In the genomic region with DNA sequence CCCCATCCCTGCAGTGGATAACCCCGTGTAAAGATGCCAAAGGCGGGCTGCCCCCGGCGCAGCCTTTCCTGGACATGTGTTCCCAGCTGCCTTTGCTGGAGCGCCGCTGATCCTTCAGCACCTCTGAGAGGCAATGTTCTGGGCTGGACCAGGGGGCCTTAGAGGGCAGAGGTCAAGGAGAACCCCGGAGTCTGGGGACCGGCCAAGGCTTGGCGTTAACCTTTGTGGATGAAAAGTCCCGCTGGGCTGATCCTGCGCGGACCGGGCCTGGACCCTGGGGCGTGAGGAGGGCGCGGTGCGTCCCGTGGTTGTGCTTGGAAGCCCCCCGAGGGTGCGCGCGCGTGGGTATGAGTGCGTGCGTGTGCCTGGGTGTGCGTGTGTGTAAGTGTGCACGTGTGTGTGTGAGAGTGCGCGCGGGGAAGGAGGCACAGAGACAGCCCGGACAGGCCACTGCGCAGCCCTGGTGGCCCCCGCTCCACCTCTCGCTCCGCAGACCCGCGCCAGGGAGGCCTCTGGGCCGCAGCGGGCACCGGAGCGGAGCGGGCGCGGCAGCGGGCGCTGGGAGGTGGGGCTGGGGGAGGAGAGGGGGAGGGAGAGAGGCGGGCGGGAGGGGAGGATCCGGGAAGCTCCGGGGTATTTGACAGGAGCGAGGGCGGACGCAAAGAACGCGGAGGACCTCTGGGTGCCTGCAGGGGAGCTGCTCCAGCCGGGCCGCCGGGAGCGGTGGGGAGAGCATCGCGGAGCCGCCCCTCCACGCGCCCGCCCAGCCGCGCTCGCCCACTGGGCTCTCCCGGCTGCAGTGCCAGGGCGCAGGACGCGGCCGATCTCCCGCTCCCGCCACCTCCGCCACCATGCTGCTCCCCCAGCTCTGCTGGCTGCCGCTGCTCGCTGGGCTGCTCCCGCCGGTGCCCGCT, we compare ENCODE assay signal across 10 cellular contexts. TPM values are rescaled to one million over a fixed set of nuclear protein-coding genes. Genes with fewer than 3 reads are reported as not detected.
A peak's percentile ranks its signal among the peaks of the same experiment; 100 is the strongest.
DNase-seq lines count a peak whose midpoint lies in the region; ATAC-seq and TF ChIP-seq lines count a peak whose summit lies in the region.
"Had no signal": no experiment of that assay in that cellular context is flagged by ENCODE, and none has a peak within 500 bp of the region (broad histone marks: within the 10 kb centered on the region; RNA-seq: fewer than 3 reads in every experiment).

A gene with protein sequence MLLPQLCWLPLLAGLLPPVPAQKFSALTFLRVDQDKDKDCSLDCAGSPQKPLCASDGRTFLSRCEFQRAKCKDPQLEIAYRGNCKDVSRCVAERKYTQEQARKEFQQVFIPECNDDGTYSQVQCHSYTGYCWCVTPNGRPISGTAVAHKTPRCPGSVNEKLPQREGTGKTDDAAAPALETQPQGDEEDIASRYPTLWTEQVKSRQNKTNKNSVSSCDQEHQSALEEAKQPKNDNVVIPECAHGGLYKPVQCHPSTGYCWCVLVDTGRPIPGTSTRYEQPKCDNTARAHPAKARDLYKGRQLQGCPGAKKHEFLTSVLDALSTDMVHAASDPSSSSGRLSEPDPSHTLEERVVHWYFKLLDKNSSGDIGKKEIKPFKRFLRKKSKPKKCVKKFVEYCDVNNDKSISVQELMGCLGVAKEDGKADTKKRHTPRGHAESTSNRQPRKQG (plus strand): TSS at position 665 of the 914 bp plus-strand sequence. CDS start 187 bp downstream, at position 852.

- POLR2A ChIA-PET in CD4-positive, alpha-beta T cell (lab: Charles Lee), result no interaction called here

- no peaks in the 10 kb centered on the region for H3K9me3 Mint-ChIP-seq in CD4-positive, alpha-beta T cell

- no peak within 1 kb of the TSS for H3K4me3 Mint-ChIP-seq in CD4-positive, alpha-beta T cell

- no peaks in the 10 kb centered on the region; the same call in 1 of the 2 replicates for H3K9me3 ChIP-seq in ES-I3 (ENCODE audit: control insufficient read depth, insufficient read depth, low read length)
- H3K9me3 ChIP-seq in Peyer's patch, result no peaks in the 10 kb centered on the region
- H3K9me3 ChIP-seq in iPS-18a (ENCODE audit: control insufficient read depth, low read depth, low read length), result no peaks in the 10 kb centered on the region
- no peaks in the 10 kb centered on the region for H3K9me3 ChIP-seq in CD4-positive, alpha-beta T cell (ENCODE audit: control insufficient read depth, low read length)

- TF ChIP-seq CTCF in Peyer's patch (IDR thresholded peaks at IDR 0.05), result no peak
- TF ChIP-seq CTCF in CD4-positive, alpha-beta T cell (IDR thresholded peaks at IDR 0.05), result no peak

- CTCF ChIA-PET in CD4-positive, alpha-beta T cell (lab: Charles Lee), result no interaction called here

- ATAC-seq in sciatic nerve, result peak; percentile 80
- no peak for ATAC-seq in CD4-positive, alpha-beta T cell (ENCODE audit: poor library complexity)

- TF ChIP-seq POLR2A in Peyer's patch (IDR thresholded peaks at IDR 0.05), result no peak

- peaks cover 0 to 20% of the 10 kb centered on the region in 2 donors for H3K27me3 ChIP-seq in Peyer's patch
- peaks cover 62% of the 10 kb centered on the region for H3K27me3 ChIP-seq in iPS-18a (ENCODE audit: control insufficient read depth, insufficient read depth, low read length)
- H3K27me3 ChIP-seq in CD4-positive, alpha-beta T cell (ENCODE audit: control insufficient read depth, insufficient read depth, low read length), result peaks cover 55% of the 10 kb centered on the region

- H3K4me1 Mint-ChIP-seq in CD4-positive, alpha-beta T cell (ENCODE audit: low read depth), result no peaks in the 10 kb centered on the region

- H3K27ac ChIP-seq in Peyer's patch (peak within 1 kb of the TSS in 2 of 4 donors; percentile 9 to 42), iPS-18a (ENCODE audit: low read length) (no peak within 1 kb of the TSS)
- no peak within 1 kb of the TSS for H3K27ac ChIP-seq in CD4-positive, alpha-beta T cell (ENCODE audit: low read depth, low read length)

- peaks cover 69% of the 10 kb centered on the region for H3K27me3 Mint-ChIP-seq in CD4-positive, alpha-beta T cell

- DNase-seq in Peyer's patch (no peak), sciatic nerve (ENCODE audit: low spot score) (no peak), GM19238 (ENCODE audit: insufficient read length, low spot score) (no peak), NCI-H187 treated with DMSO at 0.1 percent for 48 hours (lab: John Stamatoyannopoulos, UW) (no peak), dedifferentiated amniotic fluid mesenchymal stem cell (ENCODE audit: extremely low spot score) (no peak)
- no peak for DNase-seq in CD4-positive, alpha-beta T cell
- DNase-seq: effector memory CD4-positive, alpha-beta T cell had no signal

- H3K9ac ChIP-seq in ES-I3 (ENCODE audit: low read depth, low read length), result peak within 1 kb of the TSS; percentile 63
- no peak within 1 kb of the TSS for H3K9ac ChIP-seq in iPS-18a (ENCODE audit: low read length)

- H3K27ac Mint-ChIP-seq in CD4-positive, alpha-beta T cell, result no peak within 1 kb of the TSS

- H3K36me3 Mint-ChIP-seq in CD4-positive, alpha-beta T cell (ENCODE audit: low read depth), result no peaks in the 10 kb centered on the region

- H3K4me3 ChIP-seq in Peyer's patch (peak within 1 kb of the TSS; percentile 26 to 55 (median 36)), iPS-18a (ENCODE audit: low read length) (peak within 1 kb of the TSS; percentile 66)

- H3K4me1 ChIP-seq in ES-I3 (ENCODE audit: insufficient read depth, low read length) (no peaks in the 10 kb centered on the region; the same call in 1 of the 2 replicates), Peyer's patch (peaks cover 0 to 15% (median 0%) of the 10 kb centered on the region in 4 donors), iPS-18a (ENCODE audit: control insufficient read depth, low read depth, low read length) (peaks cover 38% of the 10 kb centered on the region)

- intact Hi-C loops in sciatic nerve (cut with DNase I), result loop anchor here (10.0 kb wide), 1 partner anchor 736 kb away; no protein-coding TSS in a partner anchor
- intact Hi-C loops in CD4-positive, alpha-beta T cell (cut with DNase I, micrococcal nuclease), result no loop called here

- no peaks in the 10 kb centered on the region for H3K36me3 ChIP-seq in ES-I3 (ENCODE audit: insufficient read depth, low read length)
- H3K36me3 ChIP-seq in Peyer's patch, result no peaks in the 10 kb centered on the region
- H3K36me3 ChIP-seq in iPS-18a (ENCODE audit: control insufficient read depth, low read depth, low read length), result no peaks in the 10 kb centered on the region

RNA-seq across cellular contexts. Expression of the gene that starts here (rescaled TPM):
- total RNA-seq in Peyer's patch (10 to 100 TPM; 10.7 to 14.9 (median 13.7) TPM), sciatic nerve (45.6 TPM)
- total RNA-seq in CD4-positive, alpha-beta T cell, result not detected
- total RNA-seq: pulmonary artery endothelial cell had no signal

Comparison
In these comparisons a context has a peak if more than half of its experiments do, and no peak if none do; other contexts are left out.
1. RNA of the gene that starts here (total RNA-seq): 45.6 TPM in sciatic nerve (single experiment) and 10.7 to 14.9 TPM in Peyer's patch; not detected in CD4-positive, alpha-beta T cell; every median in the first group is over 10 times any median in the second.